ENCODE assay signal across 17 cellular contexts in genomic region chr4:10598829-10599228, GRCh38.
DNase-seq lines count a peak whose midpoint lies in the region; ATAC-seq, FAIRE-seq and TF ChIP-seq lines count a peak whose summit lies in the region.
"Had no signal": no experiment of that assay in that cellular context is flagged by ENCODE, and none has a peak within 500 bp of the region (broad histone marks: within the 10 kb centered on the region; RNA-seq: fewer than 3 reads in every experiment).

No MANE protein-coding gene starts in this region.

- no peak overlapping the region for H3K9ac ChIP-seq in GM12878 (ENCODE audit: control insufficient read depth, insufficient read depth, low read length)
- H3K9ac ChIP-seq: GM23248, KMS-11 had no signal

- SMC1A ChIA-PET in GM12878 (lab: Charles Lee; ENCODE audit: uncharacterized antibody, unreplicated experiment), result interaction anchor here (0.9 to 2.2 kb wide), 5 partner anchors 10 to 133 kb away, joined by 3 to 7 read pairs (median 5); no protein-coding TSS in a partner anchor

- RAD21 ChIA-PET in GM12878 (lab: Charles Lee; ENCODE audit: unreplicated experiment), result interaction anchor here (0.9 to 2.3 kb wide), 2 partner anchors 14 to 148 kb away, joined by 3 to 7 read pairs; no protein-coding TSS in a partner anchor

- no peak overlapping the region for H3K4me3 Mint-ChIP-seq in stimulated activated naive B cell treated with anti-CD40 and anti-IgM and Interleukin-4, amounts not matched to agents 10 μg/mL and 1 μg/mL and 100 μg/mL, for 72 hours
- H3K4me3 Mint-ChIP-seq in activated CD8-positive, alpha-beta T cell treated with anti-CD3 and anti-CD28 coated beads, Interleukin-2, amount 10 ng/mL, durations not matched to agents 7 days and 5 days, result no peak overlapping the region
- H3K4me3 Mint-ChIP-seq: CD4-positive, alpha-beta T cell; H9 had no signal

- H3K4me1 ChIP-seq in GM12878 (ENCODE audit: control insufficient read depth, insufficient read depth, low read length) (no peaks in the 10 kb centered on the region), OCI-LY7 (ENCODE audit: insufficient read depth, low read length, poor library complexity, severe bottlenecking) (no peaks in the 10 kb centered on the region)

- peak; percentile 56 for ATAC-seq in GM19395 (IDR thresholded peaks at IDR 0.05; ENCODE audit: unreplicated experiment)
- no peak for ATAC-seq in GM12878
- ATAC-seq in stimulated activated naive B cell treated with anti-CD40 and anti-IgM and Interleukin-4, amounts not matched to agents 10 μg/mL and 1 μg/mL and 100 μg/mL, for 72 hours (replicated peaks), result peak; percentile 42 to 50
- no peak for ATAC-seq in activated CD8-positive, alpha-beta T cell treated with anti-CD3 and anti-CD28 coated beads, Interleukin-2, amount 10 ng/mL, durations not matched to agents 7 days and 5 days

- peaks cover 8 to 9% of the 10 kb centered on the region in 2 donors for H3K36me3 Mint-ChIP-seq in stimulated activated naive B cell treated with anti-CD40 and anti-IgM and Interleukin-4, amounts not matched to agents 10 μg/mL and 1 μg/mL and 100 μg/mL, for 72 hours
- no peaks in the 10 kb centered on the region for H3K36me3 Mint-ChIP-seq in activated CD8-positive, alpha-beta T cell treated with anti-CD3 and anti-CD28 coated beads, Interleukin-2, amount 10 ng/mL, durations not matched to agents 7 days and 5 days (ENCODE audit: low read depth)

- BruUV-seq in GM12878 (replicated peaks; lab: Mats Ljungman, UMichigan) (no TSS peak), OCI-LY7 (replicated peaks; lab: Mats Ljungman, UMichigan) (no TSS peak)

- H3K4me1 Mint-ChIP-seq in stimulated activated naive B cell treated with anti-CD40 and anti-IgM and Interleukin-4, amounts not matched to agents 10 μg/mL and 1 μg/mL and 100 μg/mL, for 72 hours, result peaks cover 13 to 17% of the 10 kb centered on the region in 2 donors
- no peaks in the 10 kb centered on the region for H3K4me1 Mint-ChIP-seq in activated CD8-positive, alpha-beta T cell treated with anti-CD3 and anti-CD28 coated beads, Interleukin-2, amount 10 ng/mL, durations not matched to agents 7 days and 5 days (ENCODE audit: low read depth)

- H3K27me3 Mint-ChIP-seq in stimulated activated naive B cell treated with anti-CD40 and anti-IgM and Interleukin-4, amounts not matched to agents 10 μg/mL and 1 μg/mL and 100 μg/mL, for 72 hours, result peaks cover 0 to 14% of the 10 kb centered on the region in 2 donors
- peaks cover 8% of the 10 kb centered on the region for H3K27me3 Mint-ChIP-seq in activated CD8-positive, alpha-beta T cell treated with anti-CD3 and anti-CD28 coated beads, Interleukin-2, amount 10 ng/mL, durations not matched to agents 7 days and 5 days (ENCODE audit: low read depth)
- H3K27me3 Mint-ChIP-seq: CD4-positive, alpha-beta T cell had no signal

- POLR2A ChIA-PET in GM12878 (lab: Charles Lee), result interaction anchor here (0.5 kb wide), 1 partner anchor 124 kb away, joined by 3 read pairs; no protein-coding TSS in a partner anchor
- POLR2A ChIA-PET in OCI-LY7 (lab: Charles Lee), result interaction anchor here (1.0 kb wide), 1 partner anchor 10 kb away, joined by 3 read pairs; no protein-coding TSS in a partner anchor
- POLR2A ChIA-PET in activated CD8-positive, alpha-beta T cell treated with anti-CD3 and anti-CD28 coated beads, Interleukin-2, amount 10 ng/mL, durations not matched to agents 7 days and 5 days (lab: Charles Lee), result no interaction called here

- no peak overlapping the region for H3K27ac ChIP-seq in GM12878 (ENCODE audit: control insufficient read depth, insufficient read depth)
- no peak overlapping the region for H3K27ac ChIP-seq in OCI-LY7 (ENCODE audit: low read depth, low read length, poor library complexity, severe bottlenecking)
- H3K27ac ChIP-seq: GM23248, KMS-11 had no signal

- H3K9me2 ChIP-seq in OCI-LY7 (ENCODE audit: insufficient read depth, low read length), result no peaks in the 10 kb centered on the region

- CTCF ChIA-PET in GM12878 (lab: Yijun Ruan, JAX), result interaction anchor here (1.2 to 1.4 kb wide), 2 partner anchors 10 to 16 kb away, joined by 5 to 8 read pairs; no protein-coding TSS in a partner anchor
- CTCF ChIA-PET in OCI-LY7 (lab: Charles Lee; ENCODE audit: unreplicated experiment), result interaction anchor here (0.7 kb wide), 1 partner anchor 13 kb away, joined by 3 read pairs; no protein-coding TSS in a partner anchor
- CTCF ChIA-PET in activated CD8-positive, alpha-beta T cell treated with anti-CD3 and anti-CD28 coated beads, Interleukin-2, amount 10 ng/mL, durations not matched to agents 7 days and 5 days (lab: Charles Lee), result interaction anchor here (1.1 to 1.8 kb wide), 3 partner anchors 16 to 825 kb away, joined by 3 to 4 read pairs (median 4); no protein-coding TSS in a partner anchor

- H3K36me3 ChIP-seq in GM12878 (ENCODE audit: control insufficient read depth in 2 of 2, insufficient read depth in 2 of 2, low read length in 1 of 2), result no peaks in the 10 kb centered on the region
- no peaks in the 10 kb centered on the region for H3K36me3 ChIP-seq in OCI-LY7 (ENCODE audit: insufficient read depth, low read length)

- H3K79me2 ChIP-seq in GM12878 (ENCODE audit: control insufficient read depth, insufficient read depth, low read length), result no peaks in the 10 kb centered on the region
- H3K79me2 ChIP-seq in OCI-LY7 (ENCODE audit: insufficient read depth, low read depth, low read length), result no peaks in the 10 kb centered on the region

- no peak for TF ChIP-seq EP300 in GM12878 (IDR thresholded peaks at IDR 0.05; ENCODE audit: borderline replicate concordance in 1 of 2, control insufficient read depth in 1 of 2, low read depth in 2 of 2, low read length in 2 of 2)

- in situ Hi-C loops in GM12878 (cut with MboI), result no loop called here

- TF ChIP-seq POLR2A in GM12891 (IDR thresholded peaks at IDR 0.05; ENCODE audit: low read depth, low read length), result no peak
- TF ChIP-seq POLR2A in GM12878 (IDR thresholded peaks at IDR 0.05; ENCODE audit: low read depth, low read length), result no peak

- H3K9me3 ChIP-seq in GM12878 (replicated peaks; ENCODE audit: control insufficient read depth, insufficient read depth, low read length) (no peaks in the 10 kb centered on the region), OCI-LY7 (ENCODE audit: low read length) (no peaks in the 10 kb centered on the region)

- H2AFZ ChIP-seq in GM12878 (ENCODE audit: control insufficient read depth, low read depth, low read length) (peak overlapping the region; percentile 11; the same call in 1 of the 2 replicates), OCI-LY7 (ENCODE audit: low read length) (no peak overlapping the region)
- H2AFZ ChIP-seq: GM23248 had no signal

- no peak overlapping the region for H3K4me2 ChIP-seq in GM12878 (ENCODE audit: control insufficient read depth, insufficient read depth)
- no peak overlapping the region for H3K4me2 ChIP-seq in OCI-LY7 (ENCODE audit: low read length)
- H3K4me2 ChIP-seq: KMS-11 had no signal

- WGBS in GM12878 (ENCODE audit: insufficient coverage, insufficient replicate concordance, low lambda C conversion rate, missing lambda C conversion rate), result 65% methylated on average over 6 of the region's 6 CpGs

- no peak for TF ChIP-seq RAD21 in GM12878 (IDR thresholded peaks at IDR 0.05; ENCODE audit: insufficient read depth, low read depth, low read length)

- FAIRE-seq in GM12891 (lab: Jason Lieb, UNC) (peak; percentile 41), GM12878 (lab: Jason Lieb, UNC) (no peak)
- FAIRE-seq: GM19239 had no signal

- H3K9me3 Mint-ChIP-seq in stimulated activated naive B cell treated with anti-CD40 and anti-IgM and Interleukin-4, amounts not matched to agents 10 μg/mL and 1 μg/mL and 100 μg/mL, for 72 hours, result peaks cover 0 to 1% of the 10 kb centered on the region in 2 donors
- H3K9me3 Mint-ChIP-seq in activated CD8-positive, alpha-beta T cell treated with anti-CD3 and anti-CD28 coated beads, Interleukin-2, amount 10 ng/mL, durations not matched to agents 7 days and 5 days (ENCODE audit: insufficient read depth), result no peaks in the 10 kb centered on the region
- H3K9me3 Mint-ChIP-seq: H9 had no signal

- TF ChIP-seq CTCF in GM12878 (IDR thresholded peaks at IDR 0.05 in 2 of 3, conservative IDR thresholded peaks at IDR 0.05 in 1 of 3; ENCODE audit: control insufficient read depth in 2 of 3, extremely low read depth in 1 of 3, insufficient read depth in 1 of 3, low read depth in 3 of 3, low read length in 3 of 3) (no peak), OCI-LY7 (conservative IDR thresholded peaks at IDR 0.05; ENCODE audit: low read length) (no peak)

- DNase-seq in GM12891 (ENCODE audit: insufficient read length, low spot score), result no peak
- DNase-seq in GM12878 (ENCODE audit: low read depth, low spot score), result no peak
- DNase-seq in stimulated activated naive B cell treated with anti-CD40 and anti-IgM and Interleukin-4, amounts not matched to agents 10 μg/mL and 1 μg/mL and 100 μg/mL, for 72 hours, result no peak
- no peak for DNase-seq in AML-193 (lab: John Stamatoyannopoulos, UW)
- no peak for DNase-seq in OCI-LY7 (ENCODE audit: low spot score)
- no peak for DNase-seq in activated CD8-positive, alpha-beta T cell treated with anti-CD3 and anti-CD28 coated beads, Interleukin-2, amount 10 ng/mL, durations not matched to agents 7 days and 5 days
- DNase-seq: 8988T; C1 segment of cervical spinal cord; Calu3; CD4-positive, alpha-beta T cell; DMS 273 treated with DMSO at 0.1 percent for 48 hours; DMS79; GM23248; H9 had no signal

- H4K20me1 ChIP-seq in GM12878 (ENCODE audit: control insufficient read depth, insufficient read depth) (no peaks in the 10 kb centered on the region), OCI-LY7 (ENCODE audit: insufficient read depth, low read length) (no peaks in the 10 kb centered on the region)

- H3K4me3 ChIP-seq in GM12878 (no peak overlapping the region), OCI-LY7 (ENCODE audit: low read depth, low read length, poor library complexity, severe bottlenecking) (no peak overlapping the region)
- H3K4me3 ChIP-seq: GM23248 had no signal

- H3K27ac Mint-ChIP-seq in stimulated activated naive B cell treated with anti-CD40 and anti-IgM and Interleukin-4, amounts not matched to agents 10 μg/mL and 1 μg/mL and 100 μg/mL, for 72 hours, result no peak overlapping the region
- no peak overlapping the region for H3K27ac Mint-ChIP-seq in activated CD8-positive, alpha-beta T cell treated with anti-CD3 and anti-CD28 coated beads, Interleukin-2, amount 10 ng/mL, durations not matched to agents 7 days and 5 days
- H3K27ac Mint-ChIP-seq: CD4-positive, alpha-beta T cell; H9 had no signal

- intact Hi-C loops in GM12878 (cut with micrococcal nuclease; ENCODE audit: unreplicated experiment), result no loop called here
- intact Hi-C loops in OCI-LY7 (cut with micrococcal nuclease; ENCODE audit: unreplicated experiment), result no loop called here

- no peaks in the 10 kb centered on the region for H3K27me3 ChIP-seq in GM12878 (replicated peaks in 1 of 2; ENCODE audit: control insufficient read depth in 2 of 2, insufficient read depth in 2 of 2, low read length in 1 of 2)

TF ChIP-seq in GM12891, 5 proteins besides CTCF, POLR2A, EP300 and RAD21 (continues in another document):
- no peak for TF ChIP-seq TAF1 (IDR thresholded peaks at IDR 0.05; ENCODE audit: low read depth, low read length)
- no peak for TF ChIP-seq SPI1 (IDR thresholded peaks at IDR 0.05; ENCODE audit: low read depth, low read length)

TF ChIP-seq in GM12878, 131 proteins besides CTCF, POLR2A, EP300 and RAD21:
- no peak for TF ChIP-seq GABPA (IDR thresholded peaks at IDR 0.05; ENCODE audit: low read depth)
- no peak for TF ChIP-seq ZNF217 (IDR thresholded peaks at IDR 0.05)

Comparison
In these comparisons a context has a peak if more than half of its experiments do, and no peak if none do; other contexts are left out.
1. ATAC-seq: peak in GM19395 (single experiment) and stimulated activated naive B cell treated with anti-CD40 and anti-IgM and Interleukin-4, amounts not matched to agents 10 μg/mL and 1 μg/mL and 100 μg/mL, for 72 hours (2 of 2); none in GM12878 (single experiment) and activated CD8-positive, alpha-beta T cell treated with anti-CD3 and anti-CD28 coated beads, Interleukin-2, amount 10 ng/mL, durations not matched to agents 7 days and 5 days (single experiment).